8 cellular contexts compared by ENCODE assay signal in genomic region chr21:21163904-21164303, GRCh38.
A peak's percentile ranks its signal among the peaks of the same experiment; 100 is the strongest.
DNase-seq lines count a peak whose midpoint lies in the region; ATAC-seq and TF ChIP-seq lines count a peak whose summit lies in the region.

No MANE protein-coding gene starts in this region.

- H3K27me3 ChIP-seq in colonic mucosa, result no peaks in the 10 kb centered on the region
- H3K27me3 ChIP-seq in right lobe of liver, result no peaks in the 10 kb centered on the region
- no peaks in the 10 kb centered on the region for H3K27me3 ChIP-seq in thoracic aorta (replicated peaks; ENCODE audit: insufficient read depth)

- H3K4me3 ChIP-seq in HFF-Myc (replicated peaks; ENCODE audit: low read depth, low read length) (no peak overlapping the region), colonic mucosa (no peak overlapping the region), right lobe of liver (no peak overlapping the region), thoracic aorta (no peak overlapping the region)

- TF ChIP-seq POLR2A in right lobe of liver (IDR thresholded peaks at IDR 0.05), result no peak

- WGBS in right lobe of liver (ENCODE audit: insufficient coverage, low coverage, low lambda C conversion rate, missing lambda C conversion rate), result 0% methylated on average over 1 of the region's 1 CpG

- H3K27ac ChIP-seq in colonic mucosa (no peak overlapping the region), right lobe of liver (no peak overlapping the region), thoracic aorta (no peak overlapping the region)

- intact Hi-C loops in colonic mucosa (cut with DNase I) (loop anchor here (5.0 kb wide), 1 partner anchor 758 kb away; no protein-coding TSS in a partner anchor), right lobe of liver (cut with DNase I) (no loop called here)

- H3K4me1 ChIP-seq in colonic mucosa (no peaks in the 10 kb centered on the region), right lobe of liver (no peaks in the 10 kb centered on the region), thoracic aorta (ENCODE audit: control insufficient read depth in 1 of 2, low read depth in 2 of 2) (peaks cover 5 to 18% of the 10 kb centered on the region in 2 donors)

- peak; percentile 8 for DNase-seq in DMS53 treated with DMSO at 0.1 percent for 48 hours (lab: John Stamatoyannopoulos, UW; ENCODE audit: unreplicated experiment)
- DNase-seq in HFF-Myc (ENCODE audit: extremely low read depth, low read depth), result peak; percentile 22
- peak; percentile 45 for DNase-seq in NCI-H1694 treated with DMSO at 0.1 percent for 48 hours (lab: John Stamatoyannopoulos, UW)
- DNase-seq in T-helper 17 cell, result peak in 1 of 3 donors; percentile 4
- peak; percentile 24 for DNase-seq in colonic mucosa
- peak in 1 of 3 donors; percentile 50 for DNase-seq in right lobe of liver
- DNase-seq in thoracic aorta (ENCODE audit: low spot score), result no peak
- no peak for DNase-seq in NCI-H187 treated with DMSO at 0.1 percent for 48 hours (lab: John Stamatoyannopoulos, UW)

- H3K9me3 ChIP-seq in T-helper 17 cell (ENCODE audit: control insufficient read depth, low read length, poor library complexity, severe bottlenecking), result no peaks in the 10 kb centered on the region
- H3K9me3 ChIP-seq in colonic mucosa, result no peaks in the 10 kb centered on the region
- H3K9me3 ChIP-seq in right lobe of liver, result no peaks in the 10 kb centered on the region
- no peaks in the 10 kb centered on the region for H3K9me3 ChIP-seq in thoracic aorta

- no peaks in the 10 kb centered on the region for H3K36me3 ChIP-seq in colonic mucosa
- H3K36me3 ChIP-seq in right lobe of liver, result no peaks in the 10 kb centered on the region
- H3K36me3 ChIP-seq in thoracic aorta, result no peaks in the 10 kb centered on the region

- peak; percentile 51 for TF ChIP-seq CTCF in HFF-Myc (IDR thresholded peaks at IDR 0.05; ENCODE audit: low read depth, low read length, missing control alignments)
- peak; percentile 58 for TF ChIP-seq CTCF in colonic mucosa (IDR thresholded peaks at IDR 0.05)
- peak; percentile 60 to 72 (median 66) for TF ChIP-seq CTCF in right lobe of liver (IDR thresholded peaks at IDR 0.05)
- TF ChIP-seq CTCF in thoracic aorta (IDR thresholded peaks at IDR 0.05), result peak; percentile 49

- ATAC-seq in T-helper 17 cell (peak; percentile 44), right lobe of liver (peak; percentile 79 to 88 (median 85)), thoracic aorta (ENCODE audit: insufficient number of reproducible peaks, low FRiP score, low read depth) (no peak)

- H3K9ac ChIP-seq in colonic mucosa (ENCODE audit: low read depth in 2 of 2, low read length in 2 of 2), result no peak overlapping the region

- H3K36me3 Mint-ChIP-seq in T-helper 17 cell (ENCODE audit: low read depth), result no peaks in the 10 kb centered on the region

- no peak overlapping the region for H3K4me3 Mint-ChIP-seq in T-helper 17 cell

- H3K4me1 Mint-ChIP-seq in T-helper 17 cell, result no peaks in the 10 kb centered on the region

- H3K27me3 Mint-ChIP-seq in T-helper 17 cell, result no peaks in the 10 kb centered on the region

- no peak overlapping the region for H3K27ac Mint-ChIP-seq in T-helper 17 cell

Comparison
In these comparisons a context has a peak if more than half of its experiments do, and no peak if none do; other contexts are left out.
1. DNase-seq: peak in DMS53 treated with DMSO at 0.1 percent for 48 hours (single experiment), HFF-Myc (single experiment), NCI-H1694 treated with DMSO at 0.1 percent for 48 hours (single experiment) and colonic mucosa (single experiment); none in thoracic aorta (single experiment) and NCI-H187 treated with DMSO at 0.1 percent for 48 hours (single experiment).
2. Peak in every context shown above with its lines, with median percentiles within 50 percentile points of each other: CTCF ChIP-seq.